17 cellular contexts compared by ENCODE assay signal in genomic region chr6:111471958-111472357, GRCh38. TPM values are rescaled to one million over a fixed set of nuclear protein-coding genes. Genes with fewer than 3 reads are reported as not detected.
DNase-seq lines count a peak whose midpoint lies in the region; ATAC-seq, FAIRE-seq and TF ChIP-seq lines count a peak whose summit lies in the region.
"Had no signal": no experiment of that assay in that cellular context is flagged by ENCODE, and none has a peak within 500 bp of the region (broad histone marks: within the 10 kb centered on the region; RNA-seq: fewer than 3 reads in every experiment).

No MANE protein-coding gene starts in this region.

- H3K9me3 Mint-ChIP-seq in activated naive CD8-positive, alpha-beta T cell treated with anti-CD3 and anti-CD28 coated beads for 36 hours = no peaks in the 10 kb centered on the region
- H3K9me3 Mint-ChIP-seq: CD4-positive, CD25-positive, alpha-beta regulatory T cell had no signal

- H3K27ac Mint-ChIP-seq in activated naive CD8-positive, alpha-beta T cell treated with anti-CD3 and anti-CD28 coated beads for 36 hours = peak overlapping the region; percentile 32

- no peak for DNase-seq in activated CD4-positive, CD25-positive, alpha-beta regulatory T cell (lab: John Stamatoyannopoulos, UW)
- no peak for DNase-seq in activated naive CD8-positive, alpha-beta T cell treated with anti-CD3 and anti-CD28 coated beads for 36 hours
- DNase-seq in kidney (no peak), colonic mucosa (no peak)
- DNase-seq: CD4-positive, CD25-positive, alpha-beta regulatory T cell; DMS53; GM23248 had no signal

- peaks cover 5% of the 10 kb centered on the region for H3K36me3 Mint-ChIP-seq in activated naive CD8-positive, alpha-beta T cell treated with anti-CD3 and anti-CD28 coated beads for 36 hours

- H3K9ac ChIP-seq in kidney (ENCODE audit: low read length in 2 of 2) (no peak overlapping the region), colonic mucosa (ENCODE audit: low read depth in 2 of 2, low read length in 2 of 2) (no peak overlapping the region)
- H3K9ac ChIP-seq: BLaER1 treated with 17β-estradiol and CSF1 and Interleukin-3, amounts not matched to agents 10 nM and 100 nM; GM23248 had no signal

- no peaks in the 10 kb centered on the region for H3K36me3 ChIP-seq in kidney (ENCODE audit: control insufficient read depth in 1 of 2, insufficient read depth in 2 of 2, low read length in 2 of 2)
- H3K36me3 ChIP-seq in colonic mucosa = no peaks in the 10 kb centered on the region

- peak; percentile 39 to 51 for ATAC-seq in activated CD4-positive, CD25-positive, alpha-beta regulatory T cell treated with anti-CD3 and anti-CD28 coated beads, Interleukin-2, amount 50 U/mL, for 24 hours
- no peak for ATAC-seq in HG02588 (IDR thresholded peaks at IDR 0.05; ENCODE audit: unreplicated experiment)
- ATAC-seq: GM12878, HCT116 had no signal

- H3K27ac ChIP-seq in kidney (ENCODE audit: low read depth in 2 of 2, low read length in 2 of 2) (no peak overlapping the region), colonic mucosa (no peak overlapping the region)
- H3K27ac ChIP-seq: 22Rv1; BLaER1 treated with 17β-estradiol and CSF1 and Interleukin-3, amounts not matched to agents 10 nM and 100 nM; GM23248; HL-60 had no signal

- peaks cover 0 to 5% of the 10 kb centered on the region in 2 donors for H3K4me1 ChIP-seq in kidney (ENCODE audit: control insufficient read depth in 1 of 2, insufficient read depth in 1 of 2, low read depth in 1 of 2, low read length in 2 of 2)
- H3K4me1 ChIP-seq in colonic mucosa = no peaks in the 10 kb centered on the region

- H3K4me3 Mint-ChIP-seq in activated naive CD8-positive, alpha-beta T cell treated with anti-CD3 and anti-CD28 coated beads for 36 hours = no peak overlapping the region
- H3K4me3 Mint-ChIP-seq: CD4-positive, CD25-positive, alpha-beta regulatory T cell had no signal

- H3K27me3 Mint-ChIP-seq in activated naive CD8-positive, alpha-beta T cell treated with anti-CD3 and anti-CD28 coated beads for 36 hours = no peaks in the 10 kb centered on the region
- H3K27me3 Mint-ChIP-seq: CD4-positive, CD25-positive, alpha-beta regulatory T cell had no signal

- H3K4me1 Mint-ChIP-seq in activated naive CD8-positive, alpha-beta T cell treated with anti-CD3 and anti-CD28 coated beads for 36 hours = peaks cover 38% of the 10 kb centered on the region

- H3K27me3 ChIP-seq in colonic mucosa = no peaks in the 10 kb centered on the region
- H3K27me3 ChIP-seq: BLaER1 treated with 17β-estradiol and CSF1 and Interleukin-3, amounts not matched to agents 10 nM and 100 nM had no signal

- H3K4me3 ChIP-seq in kidney (ENCODE audit: low read length in 2 of 2) = no peak overlapping the region
- no peak overlapping the region for H3K4me3 ChIP-seq in colonic mucosa
- H3K4me3 ChIP-seq: BLaER1 treated with 17β-estradiol and CSF1 and Interleukin-3, amounts not matched to agents 10 nM and 100 nM; GM12878; GM23248 had no signal

- FAIRE-seq in A204.1 (lab: Jason Lieb, UNC) (peak; percentile 47), kidney (lab: Jason Lieb, UNC) (peak; percentile 3)
- FAIRE-seq: GM12878, GM18507, H54 had no signal

- TF ChIP-seq CTCF in kidney (IDR thresholded peaks at IDR 0.05; ENCODE audit: borderline replicate concordance, extremely low read depth, insufficient read depth) (no peak), colonic mucosa (IDR thresholded peaks at IDR 0.05) (no peak)

- intact Hi-C loops in kidney (cut with DNase I) = no loop called here
- intact Hi-C loops in colonic mucosa (cut with DNase I) = loop anchor here (10.0 kb wide), 2 partner anchors 47 to 217 kb away; a partner anchor contains a TSS

- H3K9me3 ChIP-seq in kidney (ENCODE audit: control insufficient read depth in 1 of 2, low read length in 2 of 2) (no peaks in the 10 kb centered on the region), colonic mucosa (no peaks in the 10 kb centered on the region)
- H3K9me3 ChIP-seq: BLaER1 treated with 17β-estradiol and CSF1 and Interleukin-3, amounts not matched to agents 10 nM and 100 nM had no signal

RNA-seq across cellular contexts. Expression of gene REV3L, which starts 11.1 kb away (rescaled TPM):
- total RNA-seq in activated naive CD8-positive, alpha-beta T cell treated with anti-CD3 and anti-CD28 coated beads for 36 hours = 10 to 100 TPM; 17.0 TPM
- 30.0 TPM for total RNA-seq in kidney
- polyA plus RNA-seq in kidney (ENCODE audit: insufficient read depth, low read depth, low replicate concordance) = 4.4 TPM
- 10 to 100 TPM; 16.7 to 20.8 TPM for total RNA-seq in colonic mucosa
